ENCODE assay signal across 25 cellular contexts in genomic region chr5:3392306-3392939, GRCh38.
DNase-seq lines count a peak whose midpoint lies in the region; FAIRE-seq and TF ChIP-seq lines count a peak whose summit lies in the region.
"Had no signal": no experiment of that assay in that cellular context is flagged by ENCODE, and none has a peak within 500 bp of the region (broad histone marks: within the 10 kb centered on the region; RNA-seq: fewer than 3 reads in every experiment).

No MANE protein-coding gene starts in this region.

- peaks cover 10% of the 10 kb centered on the region for H3K9me3 Mint-ChIP-seq in glutamatergic neuron (ENCODE audit: unreplicated experiment)
- H3K9me3 Mint-ChIP-seq: CD4-positive, alpha-beta T cell; dendritic cell treated with granulocyte-macrophage colony-stimulating factor and Interleukin-4, amounts not matched to agents 40 ng/mL and 50 ng/mL, for 4 days; WTC11 had no signal

- H3K4me1 Mint-ChIP-seq in glutamatergic neuron (ENCODE audit: low read depth, unreplicated experiment): peaks cover 23% of the 10 kb centered on the region

- no peak for FAIRE-seq in D721Med (lab: Jason Lieb, UNC)
- FAIRE-seq: endometrium, G401.6, urothelium cell line had no signal

- H3K4me3 ChIP-seq in Jurkat, Clone E6-1 (ENCODE audit: low read length): no peak overlapping the region
- H3K4me3 ChIP-seq: ascending aorta, GM23248, MG63, sigmoid colon had no signal

- peaks cover 13% of the 10 kb centered on the region for H3K27me3 Mint-ChIP-seq in glutamatergic neuron (ENCODE audit: unreplicated experiment)
- H3K27me3 Mint-ChIP-seq: activated CD4-positive, alpha-beta memory T cell treated with anti-CD3 and anti-CD28 coated beads for 36 hours; CD4-positive, alpha-beta T cell; dendritic cell treated with granulocyte-macrophage colony-stimulating factor and Interleukin-4, amounts not matched to agents 40 ng/mL and 50 ng/mL, for 4 days had no signal

- TF ChIP-seq CTCF in glutamatergic neuron (IDR thresholded peaks at IDR 0.05; ENCODE audit: partially characterized antibody, unreplicated experiment) (no peak), D721Med (IDR thresholded peaks at IDR 0.05; ENCODE audit: insufficient read depth, missing control alignments) (no peak)

- H3K4me3 Mint-ChIP-seq in glutamatergic neuron (ENCODE audit: unreplicated experiment): no peak overlapping the region
- H3K4me3 Mint-ChIP-seq: activated CD4-positive, alpha-beta memory T cell treated with anti-CD3 and anti-CD28 coated beads for 36 hours; activated naive CD8-positive, alpha-beta T cell; CD4-positive, alpha-beta T cell; dendritic cell treated with granulocyte-macrophage colony-stimulating factor and Interleukin-4, amounts not matched to agents 40 ng/mL and 50 ng/mL, for 4 days; HFFc6; WTC11 had no signal

- H3K36me3 Mint-ChIP-seq in glutamatergic neuron (ENCODE audit: unreplicated experiment): no peaks in the 10 kb centered on the region
- H3K36me3 Mint-ChIP-seq: activated naive CD8-positive, alpha-beta T cell; WTC11 had no signal

- DNase-seq in stimulated activated CD4-positive, alpha-beta T cell treated with anti-CD3 and anti-CD28 coated beads, Interleukin-4, amount 100 ng/mL, for 1 hour: peak; percentile 7
- no peak for DNase-seq in stimulated activated CD4-positive, alpha-beta T cell treated with anti-CD3 and anti-CD28 coated beads, Interleukin-4, amount 100 ng/mL, for 24 hours
- peak; percentile 15 for DNase-seq in Jurkat, Clone E6-1 (ENCODE audit: low read depth, low spot score)
- DNase-seq in glutamatergic neuron (peak; percentile 55), NCI-H1694 treated with DMSO at 0.1 percent for 48 hours (lab: John Stamatoyannopoulos, UW) (no peak), D721Med (ENCODE audit: insufficient read length, low spot score) (no peak)
- no peak for DNase-seq in activated effector memory CD4-positive, alpha-beta T cell treated with anti-CD3 and anti-CD28 coated beads, Interleukin-2, amount 50 U/mL, for 16 hours
- DNase-seq: activated CD4-positive, alpha-beta memory T cell treated with anti-CD3 and anti-CD28 coated beads for 36 hours; CD4-positive, alpha-beta T cell; GM23248; HFFc6; KBM-7; MG63; NCI-H1436 treated with DMSO at 0.1 percent for 48 hours; NCI-H526; sigmoid colon; stimulated activated CD4-positive, alpha-beta T cell treated with anti-CD3 and anti-CD28 coated beads, Interleukin-15, amount 100 ng/mL, for 24 hours had no signal

- H3K27ac Mint-ChIP-seq in glutamatergic neuron (ENCODE audit: unreplicated experiment): no peak overlapping the region
- H3K27ac Mint-ChIP-seq: activated CD4-positive, alpha-beta memory T cell treated with anti-CD3 and anti-CD28 coated beads for 36 hours; activated naive CD8-positive, alpha-beta T cell; activated T-helper 2 cell treated with anti-CD3 and anti-CD28 coated beads, Interferon-gamma antibody, Interleukin-2, Interleukin-4, amounts not matched to agents 10 μg/mL and 5 μg/mL and 100 μg/mL, durations not matched to agents 14 hours and 24 hours and 36 hours; CD4-positive, alpha-beta T cell; dendritic cell treated with granulocyte-macrophage colony-stimulating factor and Interleukin-4, amounts not matched to agents 40 ng/mL and 50 ng/mL, for 4 days; HFFc6; WTC11 had no signal

Comparison
In these comparisons a context has a peak if more than half of its experiments do, and no peak if none do; other contexts are left out.
1. DNase-seq: peak in stimulated activated CD4-positive, alpha-beta T cell treated with anti-CD3 and anti-CD28 coated beads, Interleukin-4, amount 100 ng/mL, for 1 hour (single experiment), Jurkat, Clone E6-1 (single experiment) and glutamatergic neuron (single experiment); none in stimulated activated CD4-positive, alpha-beta T cell treated with anti-CD3 and anti-CD28 coated beads, Interleukin-4, amount 100 ng/mL, for 24 hours (single experiment), NCI-H1694 treated with DMSO at 0.1 percent for 48 hours (single experiment), D721Med (single experiment) and activated effector memory CD4-positive, alpha-beta T cell treated with anti-CD3 and anti-CD28 coated beads, Interleukin-2, amount 50 U/mL, for 16 hours (single experiment).